In the genomic region with DNA sequence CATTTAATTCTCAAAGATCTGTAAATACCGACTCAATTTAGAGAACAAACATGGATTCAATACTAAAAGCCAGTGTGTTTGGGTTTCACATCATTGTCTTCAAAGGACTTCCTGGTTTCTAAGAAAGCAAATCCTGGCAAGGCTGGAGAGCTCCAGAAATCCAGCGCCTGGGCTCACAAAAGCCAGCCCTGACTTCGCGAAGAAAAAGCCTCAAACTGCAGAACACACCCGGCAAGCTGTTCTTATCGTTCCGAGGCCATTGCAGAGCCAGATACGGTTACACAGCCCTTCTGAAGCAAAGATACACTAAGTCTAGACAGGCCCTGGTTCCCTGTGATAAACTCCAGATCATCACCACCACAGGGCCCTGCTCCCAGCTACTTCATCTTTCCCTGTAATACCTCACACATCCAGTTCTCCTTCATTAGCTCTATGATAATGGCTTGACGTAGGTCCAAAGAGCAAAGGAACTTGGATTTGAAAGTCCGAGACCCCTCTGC, we compare ENCODE assay signal across 20 cellular contexts. TPM values are rescaled to one million over a fixed set of nuclear protein-coding genes. Genes with fewer than 3 reads are reported as not detected.
DNase-seq lines count a peak whose midpoint lies in the region; ATAC-seq, FAIRE-seq and TF ChIP-seq lines count a peak whose summit lies in the region.
"Had no signal": no experiment of that assay in that cellular context is flagged by ENCODE, and none has a peak within 500 bp of the region (broad histone marks: within the 10 kb centered on the region; RNA-seq: fewer than 3 reads in every experiment).

No MANE protein-coding gene starts in this region.

- H3K27ac Mint-ChIP-seq in mesothelial cell of epicardium = peak overlapping the region; percentile 86
- no peak overlapping the region for H3K27ac Mint-ChIP-seq in activated CD4-positive, alpha-beta memory T cell treated with anti-CD3 and anti-CD28 coated beads for 36 hours
- H3K27ac Mint-ChIP-seq: activated T-helper 17 cell treated with anti-CD3 and anti-CD28 coated beads, Interleukin-2, amount 50 U/mL, for 72 hours had no signal

- peak in 1 of 2 experiments; percentile 58; a peak in 1 of 4 replicates for TF ChIP-seq EP300 in SK-N-SH (IDR thresholded peaks at IDR 0.05; ENCODE audit: borderline replicate concordance in 1 of 2, low read depth in 1 of 2, low read length in 1 of 2)

- H3K4me2 ChIP-seq in SK-N-SH = no peak overlapping the region

- peaks cover 14% of the 10 kb centered on the region for H3K4me1 Mint-ChIP-seq in mesothelial cell of epicardium
- H3K4me1 Mint-ChIP-seq in activated CD4-positive, alpha-beta memory T cell treated with anti-CD3 and anti-CD28 coated beads for 36 hours (ENCODE audit: low read depth) = no peaks in the 10 kb centered on the region
- H3K4me1 Mint-ChIP-seq: activated T-helper 17 cell treated with anti-CD3 and anti-CD28 coated beads, Interleukin-2, amount 50 U/mL, for 72 hours had no signal

- H3F3A ChIP-seq in SK-N-SH (replicated peaks; ENCODE audit: insufficient read depth) = peaks cover 12% of the 10 kb centered on the region

- no peak for ATAC-seq in body of pancreas
- ATAC-seq: activated T-helper 17 cell treated with anti-CD3 and anti-CD28 coated beads, Interleukin-2, amount 50 U/mL, for 72 hours; GM12878; PC-3 had no signal

- no peaks in the 10 kb centered on the region for H3K27me3 ChIP-seq in SK-N-SH (ENCODE audit: insufficient read depth)
- H3K27me3 ChIP-seq in body of pancreas = no peaks in the 10 kb centered on the region
- no peaks in the 10 kb centered on the region for H3K27me3 ChIP-seq in H7 (ENCODE audit: control insufficient read depth, insufficient read depth, low read length)
- no peaks in the 10 kb centered on the region for H3K27me3 ChIP-seq in vagina
- H3K27me3 ChIP-seq: tibial nerve had no signal

- no peaks in the 10 kb centered on the region for H3K27me3 Mint-ChIP-seq in mesothelial cell of epicardium (ENCODE audit: low read depth)
- no peaks in the 10 kb centered on the region for H3K27me3 Mint-ChIP-seq in activated CD4-positive, alpha-beta memory T cell treated with anti-CD3 and anti-CD28 coated beads for 36 hours
- H3K27me3 Mint-ChIP-seq: activated T-helper 17 cell treated with anti-CD3 and anti-CD28 coated beads, Interleukin-2, amount 50 U/mL, for 72 hours had no signal

- no peak overlapping the region for H2AFZ ChIP-seq in SK-N-SH (ENCODE audit: low read depth)

- H3K27ac ChIP-seq in SK-N-SH (ENCODE audit: low read depth in 2 of 2, low read length in 1 of 2) (peak overlapping the region in 1 of 2 experiments; percentile 57; a peak in 2 of 4 replicates), body of pancreas (no peak overlapping the region), vagina (no peak overlapping the region)
- H3K27ac ChIP-seq: SK-N-MC, tibial nerve, VCaP had no signal

- H3K9ac ChIP-seq in SK-N-SH = no peak overlapping the region

- intact Hi-C loops in body of pancreas (cut with DNase I) = no loop called here
- intact Hi-C loops in activated CD4-positive, alpha-beta memory T cell treated with anti-CD3 and anti-CD28 coated beads for 36 hours (cut with micrococcal nuclease) = no loop called here
- intact Hi-C loops in vagina (cut with DNase I) = no loop called here

- H3K4me1 ChIP-seq in SK-N-SH (ENCODE audit: control insufficient read depth in 1 of 2, insufficient read depth in 2 of 2, low read depth in 1 of 2, low read length in 1 of 2) (peaks cover 0 to 21% of the 10 kb centered on the region in 2 experiments; a peak in 3 of 4 replicates), body of pancreas (no peaks in the 10 kb centered on the region), vagina (no peaks in the 10 kb centered on the region)

- peaks cover 2% of the 10 kb centered on the region for H3K9me3 Mint-ChIP-seq in mesothelial cell of epicardium
- H3K9me3 Mint-ChIP-seq in activated CD4-positive, alpha-beta memory T cell treated with anti-CD3 and anti-CD28 coated beads for 36 hours = no peaks in the 10 kb centered on the region
- H3K9me3 Mint-ChIP-seq: activated T-helper 17 cell treated with anti-CD3 and anti-CD28 coated beads, Interleukin-2, amount 50 U/mL, for 72 hours had no signal

- peak; percentile 28 for DNase-seq in AG10803 (ENCODE audit: low read depth)
- DNase-seq in SK-N-SH = peak; percentile 65
- no peak for DNase-seq in mesothelial cell of epicardium (ENCODE audit: low spot score in 2 of 2, unreplicated experiment in 2 of 2)
- DNase-seq in body of pancreas = no peak
- no peak for DNase-seq in activated CD4-positive, alpha-beta memory T cell treated with anti-CD3 and anti-CD28 coated beads for 36 hours
- DNase-seq in H7 = no peak
- no peak for DNase-seq in vagina (ENCODE audit: extremely low spot score in 2 of 2)
- DNase-seq: MM.1S, NCI-H1930, NCI-H526 treated with DMSO at 0.1 percent for 48 hours, PC-3 had no signal

- POLR2A ChIA-PET in SK-N-SH (lab: Yijun Ruan, JAX) = no interaction called here
- POLR2A ChIA-PET in activated CD4-positive, alpha-beta memory T cell treated with anti-CD3 and anti-CD28 coated beads for 36 hours (lab: Charles Lee) = no interaction called here

- H3K4me3 Mint-ChIP-seq in mesothelial cell of epicardium = no peak overlapping the region
- no peak overlapping the region for H3K4me3 Mint-ChIP-seq in activated CD4-positive, alpha-beta memory T cell treated with anti-CD3 and anti-CD28 coated beads for 36 hours
- H3K4me3 Mint-ChIP-seq: activated T-helper 17 cell treated with anti-CD3 and anti-CD28 coated beads, Interleukin-2, amount 50 U/mL, for 72 hours; neural crest cell had no signal

- TF ChIP-seq CTCF in AG10803 (conservative IDR thresholded peaks at IDR 0.05; ENCODE audit: low read length) = no peak
- no peak for TF ChIP-seq CTCF in SK-N-SH (IDR thresholded peaks at IDR 0.05)
- TF ChIP-seq CTCF in mesothelial cell of epicardium (IDR thresholded peaks at IDR 0.05; ENCODE audit: unreplicated experiment) = no peak
- TF ChIP-seq CTCF in body of pancreas (IDR thresholded peaks at IDR 0.05) = no peak
- TF ChIP-seq CTCF in vagina (IDR thresholded peaks at IDR 0.05) = no peak

- no peak for TF ChIP-seq RAD21 in SK-N-SH (IDR thresholded peaks at IDR 0.05; ENCODE audit: low read length)

- no peak overlapping the region for H3K4me3 ChIP-seq in AG10803 (ENCODE audit: low read length)
- H3K4me3 ChIP-seq in SK-N-SH (ENCODE audit: low read depth in 2 of 2, low read length in 1 of 2) = no peak overlapping the region
- no peak overlapping the region for H3K4me3 ChIP-seq in body of pancreas
- no peak overlapping the region for H3K4me3 ChIP-seq in H7 (ENCODE audit: insufficient read depth, low read depth, low read length)
- H3K4me3 ChIP-seq in vagina = no peak overlapping the region
- H3K4me3 ChIP-seq: GM12878, lung, SK-N-MC, tibial nerve had no signal

- H4K20me1 ChIP-seq in SK-N-SH (ENCODE audit: insufficient read depth) = no peaks in the 10 kb centered on the region

- no peaks in the 10 kb centered on the region for H3K9me2 ChIP-seq in SK-N-SH

- no peaks in the 10 kb centered on the region for H3K36me3 ChIP-seq in SK-N-SH (replicated peaks in 1 of 2; ENCODE audit: control insufficient read depth in 1 of 2, insufficient read depth in 2 of 2, low read length in 1 of 2)
- H3K36me3 ChIP-seq in body of pancreas (replicated peaks in 1 of 2; ENCODE audit: insufficient read depth in 1 of 2, low read depth in 2 of 2) = no peaks in the 10 kb centered on the region
- peaks cover 3% of the 10 kb centered on the region for H3K36me3 ChIP-seq in H7 (replicated peaks; ENCODE audit: control insufficient read depth, insufficient read depth, low read length)
- no peaks in the 10 kb centered on the region for H3K36me3 ChIP-seq in vagina

- peaks cover 18% of the 10 kb centered on the region for H3K79me2 ChIP-seq in SK-N-SH (ENCODE audit: insufficient read depth)

- peaks cover 4% of the 10 kb centered on the region for H3K36me3 Mint-ChIP-seq in mesothelial cell of epicardium
- no peaks in the 10 kb centered on the region for H3K36me3 Mint-ChIP-seq in activated CD4-positive, alpha-beta memory T cell treated with anti-CD3 and anti-CD28 coated beads for 36 hours

- H3K9me3 ChIP-seq in SK-N-SH (no peaks in the 10 kb centered on the region), body of pancreas (no peaks in the 10 kb centered on the region), vagina (no peaks in the 10 kb centered on the region)
- H3K9me3 ChIP-seq: tibial nerve had no signal

- WGBS in SK-N-SH (ENCODE audit: low lambda C conversion rate) = 59% methylated on average over 10 of the region's 10 CpGs
- WGBS in body of pancreas, 2 donors = 64 to 68% methylated on average over 10 of the region's 10 CpGs

- FAIRE-seq in endometrium (lab: Jason Lieb, UNC) = peak; percentile 12
- FAIRE-seq: colon, GM12878 had no signal

- no peak for TF ChIP-seq POLR2A in body of pancreas (IDR thresholded peaks at IDR 0.05)
- TF ChIP-seq POLR2A in vagina (IDR thresholded peaks at IDR 0.05) = no peak

- CTCF ChIA-PET in SK-N-SH (lab: Yijun Ruan, JAX) = interaction anchor here (1.3 to 2.2 kb wide), 4 partner anchors 12 to 116 kb away, joined by 3 to 6 read pairs (median 4); a partner anchor contains a TSS
- CTCF ChIA-PET in activated CD4-positive, alpha-beta memory T cell treated with anti-CD3 and anti-CD28 coated beads for 36 hours (lab: Charles Lee) = no interaction called here

TF ChIP-seq in SK-N-SH, 30 proteins besides CTCF, POLR2A, EP300 and RAD21 (continues in another document):
- TF ChIP-seq NFIC (IDR thresholded peaks at IDR 0.05; ENCODE audit: borderline replicate concordance) (no peak), MEF2A (IDR thresholded peaks at IDR 0.05; ENCODE audit: borderline replicate concordance, low read depth) (no peak), FOSL2 (IDR thresholded peaks at IDR 0.05; ENCODE audit: borderline replicate concordance, low read depth) (no peak), ELF1 (IDR thresholded peaks at IDR 0.05) (no peak), RXRA (IDR thresholded peaks at IDR 0.05; ENCODE audit: borderline replicate concordance, low read depth) (no peak), TEAD4 (IDR thresholded peaks at IDR 0.05; ENCODE audit: borderline replicate concordance, insufficient read depth) (no peak), CHD2 (IDR thresholded peaks at IDR 0.05; ENCODE audit: low read length, partially characterized antibody) (peak; percentile 5)
- TF ChIP-seq, protein P1, sequence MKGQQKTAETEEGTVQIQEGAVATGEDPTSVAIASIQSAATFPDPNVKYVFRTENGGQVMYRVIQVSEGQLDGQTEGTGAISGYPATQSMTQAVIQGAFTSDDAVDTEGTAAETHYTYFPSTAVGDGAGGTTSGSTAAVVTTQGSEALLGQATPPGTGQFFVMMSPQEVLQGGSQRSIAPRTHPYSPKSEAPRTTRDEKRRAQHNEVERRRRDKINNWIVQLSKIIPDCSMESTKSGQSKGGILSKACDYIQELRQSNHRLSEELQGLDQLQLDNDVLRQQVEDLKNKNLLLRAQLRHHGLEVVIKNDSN (IDR thresholded peaks at IDR 0.05; ENCODE audit: borderline replicate concordance, low read depth) = no peak

RNA-seq across cellular contexts. Expression of a gene that starts 19.1 kb away (rescaled TPM):
- polyA plus RNA-seq in SK-N-SH (2012; rRNA removed) = 3.9 and 4.8 TPM in 2 replicates
- polyA plus RNA-seq in SK-N-SH (2012; cell fraction: cytosol; rRNA removed) = 2.1 and 2.5 TPM in 2 replicates
- 9.4 and 12.1 TPM in 2 replicates for polyA plus RNA-seq in SK-N-SH (2012; cell fraction: nucleus; rRNA removed)
- total RNA-seq in mesothelial cell of epicardium (21.5 to 23.9 TPM (median 23.7 TPM) in 3 replicates), body of pancreas (1 to 10 TPM; 1.3 to 2.6 TPM), vagina (6.9 TPM)
- 1 to 10 TPM; 4.7 to 5.6 TPM for total RNA-seq in activated CD4-positive, alpha-beta memory T cell treated with anti-CD3 and anti-CD28 coated beads for 36 hours
- 10.4 and 15.6 TPM in 2 replicates for total RNA-seq in H7 (2014; rRNA removed; shearing (Covaris generic))

Comparison
In these comparisons a context has a peak if more than half of its experiments do, and no peak if none do; other contexts are left out.
1. DNase-seq: peak in AG10803 (single experiment) and SK-N-SH (single experiment); none in mesothelial cell of epicardium (0 of 2), body of pancreas (0 of 4), activated CD4-positive, alpha-beta memory T cell treated with anti-CD3 and anti-CD28 coated beads for 36 hours (single experiment), H7 (single experiment) and vagina (0 of 2).